1 cellular context compared by ENCODE assay signal in the genomic region with DNA sequence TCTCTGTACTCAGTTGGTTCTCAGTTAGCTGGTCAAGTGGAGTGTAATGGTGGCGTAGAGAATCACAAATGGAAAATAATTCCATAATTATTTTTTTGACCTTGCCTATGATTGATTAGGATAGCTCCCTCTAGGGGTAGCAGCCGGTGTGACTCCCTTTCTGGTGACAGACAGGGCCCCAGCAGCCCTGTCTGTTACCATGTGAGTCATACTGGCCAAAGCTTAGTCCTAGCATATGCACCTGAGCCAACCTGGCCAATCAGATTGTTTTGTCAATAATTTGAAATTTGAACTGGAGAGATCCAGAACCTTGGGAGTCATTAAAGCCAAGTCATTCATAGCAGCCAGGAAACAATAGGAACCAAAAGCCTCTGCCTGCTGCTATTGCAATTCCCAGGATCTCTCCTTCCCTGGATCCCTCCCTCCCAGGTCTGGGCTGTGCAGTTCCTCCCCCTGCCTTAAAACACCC.
TF ChIP-seq lines count a peak whose summit lies in the region.

No MANE protein-coding gene starts in this region.

TF ChIP-seq in GM23338, 12 proteins besides CTCF, POLR2A, EP300 and RAD21 (continued from another document):
- TF ChIP-seq, protein P1, sequence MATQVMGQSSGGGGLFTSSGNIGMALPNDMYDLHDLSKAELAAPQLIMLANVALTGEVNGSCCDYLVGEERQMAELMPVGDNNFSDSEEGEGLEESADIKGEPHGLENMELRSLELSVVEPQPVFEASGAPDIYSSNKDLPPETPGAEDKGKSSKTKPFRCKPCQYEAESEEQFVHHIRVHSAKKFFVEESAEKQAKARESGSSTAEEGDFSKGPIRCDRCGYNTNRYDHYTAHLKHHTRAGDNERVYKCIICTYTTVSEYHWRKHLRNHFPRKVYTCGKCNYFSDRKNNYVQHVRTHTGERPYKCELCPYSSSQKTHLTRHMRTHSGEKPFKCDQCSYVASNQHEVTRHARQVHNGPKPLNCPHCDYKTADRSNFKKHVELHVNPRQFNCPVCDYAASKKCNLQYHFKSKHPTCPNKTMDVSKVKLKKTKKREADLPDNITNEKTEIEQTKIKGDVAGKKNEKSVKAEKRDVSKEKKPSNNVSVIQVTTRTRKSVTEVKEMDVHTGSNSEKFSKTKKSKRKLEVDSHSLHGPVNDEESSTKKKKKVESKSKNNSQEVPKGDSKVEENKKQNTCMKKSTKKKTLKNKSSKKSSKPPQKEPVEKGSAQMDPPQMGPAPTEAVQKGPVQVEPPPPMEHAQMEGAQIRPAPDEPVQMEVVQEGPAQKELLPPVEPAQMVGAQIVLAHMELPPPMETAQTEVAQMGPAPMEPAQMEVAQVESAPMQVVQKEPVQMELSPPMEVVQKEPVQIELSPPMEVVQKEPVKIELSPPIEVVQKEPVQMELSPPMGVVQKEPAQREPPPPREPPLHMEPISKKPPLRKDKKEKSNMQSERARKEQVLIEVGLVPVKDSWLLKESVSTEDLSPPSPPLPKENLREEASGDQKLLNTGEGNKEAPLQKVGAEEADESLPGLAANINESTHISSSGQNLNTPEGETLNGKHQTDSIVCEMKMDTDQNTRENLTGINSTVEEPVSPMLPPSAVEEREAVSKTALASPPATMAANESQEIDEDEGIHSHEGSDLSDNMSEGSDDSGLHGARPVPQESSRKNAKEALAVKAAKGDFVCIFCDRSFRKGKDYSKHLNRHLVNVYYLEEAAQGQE (IDR thresholded peaks at IDR 0.05; ENCODE audit: unreplicated experiment), result no peak
- TF ChIP-seq POLR2AphosphoS5 (IDR thresholded peaks at IDR 0.05; ENCODE audit: low read depth), result no peak
- TF ChIP-seq, protein P2, sequence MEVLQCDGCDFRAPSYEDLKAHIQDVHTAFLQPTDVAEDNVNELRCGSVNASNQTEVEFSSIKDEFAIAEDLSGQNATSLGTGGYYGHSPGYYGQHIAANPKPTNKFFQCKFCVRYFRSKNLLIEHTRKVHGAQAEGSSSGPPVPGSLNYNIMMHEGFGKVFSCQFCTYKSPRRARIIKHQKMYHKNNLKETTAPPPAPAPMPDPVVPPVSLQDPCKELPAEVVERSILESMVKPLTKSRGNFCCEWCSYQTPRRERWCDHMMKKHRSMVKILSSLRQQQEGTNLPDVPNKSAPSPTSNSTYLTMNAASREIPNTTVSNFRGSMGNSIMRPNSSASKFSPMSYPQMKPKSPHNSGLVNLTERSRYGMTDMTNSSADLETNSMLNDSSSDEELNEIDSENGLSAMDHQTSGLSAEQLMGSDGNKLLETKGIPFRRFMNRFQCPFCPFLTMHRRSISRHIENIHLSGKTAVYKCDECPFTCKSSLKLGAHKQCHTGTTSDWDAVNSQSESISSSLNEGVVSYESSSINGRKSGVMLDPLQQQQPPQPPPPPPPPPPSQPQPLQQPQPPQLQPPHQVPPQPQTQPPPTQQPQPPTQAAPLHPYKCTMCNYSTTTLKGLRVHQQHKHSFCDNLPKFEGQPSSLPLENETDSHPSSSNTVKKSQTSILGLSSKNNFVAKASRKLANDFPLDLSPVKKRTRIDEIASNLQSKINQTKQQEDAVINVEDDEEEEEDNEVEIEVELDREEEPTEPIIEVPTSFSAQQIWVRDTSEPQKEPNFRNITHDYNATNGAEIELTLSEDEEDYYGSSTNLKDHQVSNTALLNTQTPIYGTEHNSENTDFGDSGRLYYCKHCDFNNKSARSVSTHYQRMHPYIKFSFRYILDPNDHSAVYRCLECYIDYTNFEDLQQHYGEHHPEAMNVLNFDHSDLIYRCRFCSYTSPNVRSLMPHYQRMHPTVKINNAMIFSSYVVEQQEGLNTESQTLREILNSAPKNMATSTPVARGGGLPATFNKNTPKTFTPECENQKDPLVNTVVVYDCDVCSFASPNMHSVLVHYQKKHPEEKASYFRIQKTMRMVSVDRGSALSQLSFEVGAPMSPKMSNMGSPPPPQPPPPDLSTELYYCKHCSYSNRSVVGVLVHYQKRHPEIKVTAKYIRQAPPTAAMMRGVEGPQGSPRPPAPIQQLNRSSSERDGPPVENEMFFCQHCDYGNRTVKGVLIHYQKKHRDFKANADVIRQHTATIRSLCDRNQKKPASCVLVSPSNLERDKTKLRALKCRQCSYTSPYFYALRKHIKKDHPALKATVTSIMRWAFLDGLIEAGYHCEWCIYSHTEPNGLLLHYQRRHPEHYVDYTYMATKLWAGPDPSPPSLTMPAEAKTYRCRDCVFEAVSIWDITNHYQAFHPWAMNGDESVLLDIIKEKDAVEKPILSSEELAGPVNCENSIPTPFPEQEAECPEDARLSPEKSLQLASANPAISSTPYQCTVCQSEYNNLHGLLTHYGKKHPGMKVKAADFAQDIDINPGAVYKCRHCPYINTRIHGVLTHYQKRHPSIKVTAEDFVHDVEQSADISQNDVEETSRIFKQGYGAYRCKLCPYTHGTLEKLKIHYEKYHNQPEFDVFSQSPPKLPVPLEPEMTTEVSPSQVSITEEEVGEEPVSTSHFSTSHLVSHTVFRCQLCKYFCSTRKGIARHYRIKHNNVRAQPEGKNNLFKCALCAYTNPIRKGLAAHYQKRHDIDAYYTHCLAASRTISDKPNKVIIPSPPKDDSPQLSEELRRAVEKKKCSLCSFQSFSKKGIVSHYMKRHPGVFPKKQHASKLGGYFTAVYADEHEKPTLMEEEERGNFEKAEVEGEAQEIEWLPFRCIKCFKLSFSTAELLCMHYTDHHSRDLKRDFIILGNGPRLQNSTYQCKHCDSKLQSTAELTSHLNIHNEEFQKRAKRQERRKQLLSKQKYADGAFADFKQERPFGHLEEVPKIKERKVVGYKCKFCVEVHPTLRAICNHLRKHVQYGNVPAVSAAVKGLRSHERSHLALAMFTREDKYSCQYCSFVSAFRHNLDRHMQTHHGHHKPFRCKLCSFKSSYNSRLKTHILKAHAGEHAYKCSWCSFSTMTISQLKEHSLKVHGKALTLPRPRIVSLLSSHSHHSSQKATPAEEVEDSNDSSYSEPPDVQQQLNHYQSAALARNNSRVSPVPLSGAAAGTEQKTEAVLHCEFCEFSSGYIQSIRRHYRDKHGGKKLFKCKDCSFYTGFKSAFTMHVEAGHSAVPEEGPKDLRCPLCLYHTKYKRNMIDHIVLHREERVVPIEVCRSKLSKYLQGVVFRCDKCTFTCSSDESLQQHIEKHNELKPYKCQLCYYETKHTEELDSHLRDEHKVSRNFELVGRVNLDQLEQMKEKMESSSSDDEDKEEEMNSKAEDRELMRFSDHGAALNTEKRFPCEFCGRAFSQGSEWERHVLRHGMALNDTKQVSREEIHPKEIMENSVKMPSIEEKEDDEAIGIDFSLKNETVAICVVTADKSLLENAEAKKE (CRISPR knock-in tag; IDR thresholded peaks at IDR 0.05), result no peak
- TF ChIP-seq ZNF114 (CRISPR knock-in tag; IDR thresholded peaks at IDR 0.05), result no peak
- TF ChIP-seq EZH2phosphoT487 (IDR thresholded peaks at IDR 0.05; ENCODE audit: unreplicated experiment), result no peak
